ENCODE assay signal across 8 cellular contexts in the genomic region with DNA sequence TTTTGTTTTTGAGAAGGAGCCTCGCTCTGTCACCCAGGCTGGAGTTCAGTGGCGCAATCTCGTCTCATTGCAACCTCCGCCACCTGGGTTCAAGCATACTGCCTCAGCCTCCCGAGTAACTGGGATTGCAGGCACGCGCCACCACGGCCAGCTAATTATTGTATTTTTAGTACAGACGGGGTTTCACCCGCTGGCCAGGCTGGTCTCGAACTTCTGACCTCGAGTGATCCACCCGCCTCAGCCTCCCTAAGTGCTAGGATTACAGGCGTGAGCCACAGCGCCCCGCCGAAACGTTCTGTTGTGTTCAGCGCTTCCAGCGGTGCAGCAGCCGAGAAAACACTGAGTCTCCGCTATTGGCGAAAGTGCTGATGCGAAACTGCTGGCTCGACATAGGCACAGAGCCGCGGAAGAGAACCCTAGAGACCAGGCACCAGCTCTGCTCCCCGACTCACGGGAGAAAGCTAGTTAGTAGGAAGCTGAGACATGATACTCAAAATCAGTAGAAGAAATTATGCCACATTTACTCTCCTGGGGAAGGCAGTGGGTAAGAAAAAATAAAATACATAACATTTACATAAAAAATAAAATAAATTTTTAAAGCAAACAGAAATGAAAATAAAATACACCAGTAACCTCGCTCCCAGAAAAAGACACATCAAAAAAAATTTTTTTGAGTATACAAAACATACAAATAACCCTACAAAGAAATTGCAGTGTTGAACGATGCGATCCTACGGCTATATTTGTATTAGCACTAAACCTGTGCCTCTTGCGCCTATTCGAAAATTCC. TPM values are rescaled to one million over a fixed set of nuclear protein-coding genes. Genes with fewer than 3 reads are reported as not detected.
DNase-seq lines count a peak whose midpoint lies in the region; ATAC-seq and TF ChIP-seq lines count a peak whose summit lies in the region.

No MANE protein-coding gene starts in this region.

- H3K27me3 Mint-ChIP-seq in T-cell, result no peaks in the 10 kb centered on the region

- TF ChIP-seq POLR2A in adrenal gland (IDR thresholded peaks at IDR 0.05), result peak; percentile 76 to 77

- H3K4me3 ChIP-seq in GM12875 (ENCODE audit: low read depth, low read length), result peak overlapping the region; percentile 72
- H3K4me3 ChIP-seq in adrenal gland, result peak overlapping the region in 3 of 4 donors; percentile 23 to 60 (median 38)
- H3K4me3 ChIP-seq in right cardiac atrium (ENCODE audit: low read length), result peak overlapping the region; percentile 81

- intact Hi-C loops in adrenal gland (cut with DNase I) (no loop called here), right cardiac atrium (cut with DNase I) (no loop called here)

- H3K27me3 ChIP-seq in adrenal gland (no peaks in the 10 kb centered on the region), right cardiac atrium (ENCODE audit: control insufficient read depth, insufficient read depth) (no peaks in the 10 kb centered on the region)

- POLR2A ChIA-PET in T-cell (lab: Charles Lee), result interaction anchor here (0.6 to 4.7 kb wide), 19 partner anchors 10 to 305 kb away, joined by 3 to 128 read pairs (median 7); partner anchors contain the start of genes HMGCS1 (in 1 of the 2) and ZNF131 (in 1 of the 2)

- H3K27ac ChIP-seq in adrenal gland (peak overlapping the region; percentile 55 to 94 (median 85)), right cardiac atrium (ENCODE audit: low read length) (peak overlapping the region; percentile 99)

- H3K36me3 Mint-ChIP-seq in T-cell, result no peaks in the 10 kb centered on the region

- TF ChIP-seq CTCF in GM12875 (IDR thresholded peaks at IDR 0.05; ENCODE audit: borderline replicate concordance, insufficient read depth, low read depth, low read length) (no peak), adrenal gland (IDR thresholded peaks at IDR 0.05) (peak in 2 of 6 experiments; percentile 5 to 7)

- peaks cover 40 to 51% (median 42%) of the 10 kb centered on the region in 3 donors for H3K4me1 Mint-ChIP-seq in T-cell

- no peaks in the 10 kb centered on the region for H3K9me3 Mint-ChIP-seq in T-cell

- peak overlapping the region; percentile 85 to 87 (median 85) for H3K4me3 Mint-ChIP-seq in T-cell

- peak overlapping the region; percentile 96 to 99 for H3K27ac Mint-ChIP-seq in T-cell

- ATAC-seq in HG02852 (IDR thresholded peaks at IDR 0.05; ENCODE audit: unreplicated experiment) (peak; percentile 36), T-cell (replicated peaks in 1 of 4) (peak; percentile 65 to 72 (median 71)), right cardiac atrium (peak; percentile 90 to 92)

- CTCF ChIA-PET in T-cell (lab: Charles Lee), result interaction anchor here (0.7 to 4.9 kb wide), 18 partner anchors 9 to 476 kb away, joined by 3 to 97 read pairs (median 8); partner anchors contain the start of gene TMEM267 (in 1 of the 2)

- peaks cover 0 to 6% of the 10 kb centered on the region in 2 donors for H3K4me1 ChIP-seq in adrenal gland (replicated peaks in 1 of 2)
- no peaks in the 10 kb centered on the region for H3K4me1 ChIP-seq in right cardiac atrium (ENCODE audit: control insufficient read depth, insufficient read depth, low read length)

- H3K9me3 ChIP-seq in adrenal gland (replicated peaks in 1 of 3) (no peaks in the 10 kb centered on the region), right cardiac atrium (ENCODE audit: control insufficient read depth, low read length) (peaks cover 4% of the 10 kb centered on the region)

- H3K36me3 ChIP-seq in adrenal gland (replicated peaks in 1 of 2), result no peaks in the 10 kb centered on the region

- DNase-seq in NCI-H1694 (lab: John Stamatoyannopoulos, UW), result peak; percentile 94
- peak; percentile 83 to 94 (median 90) for DNase-seq in T-cell
- peak; percentile 85 to 92 (median 89) for DNase-seq in adrenal gland
- peak; percentile 88 to 93 (median 93) for DNase-seq in right cardiac atrium
- peak; percentile 91 for DNase-seq in retina
- DNase-seq in cerebellum (ENCODE audit: low spot score), result no peak

- WGBS in adrenal gland, 4 donors, result 5 to 9% (median 8%) methylated on average over 23 to 35 of the region's 35 CpGs
- WGBS in right cardiac atrium, result 6% methylated on average over 35 of the region's 35 CpGs

RNA-seq across cellular contexts. Expression of gene ANXA2R, which starts 31.6 kb away (rescaled TPM):
- total RNA-seq in T-cell, result 10 to 100 TPM; 47.8 to 64.1 (median 53.1) TPM
- total RNA-seq in adrenal gland, result 1 to 10 TPM in 7 of 8 donors, under 1 TPM in 1; 0.30 to 3.7 (median 2.8) TPM
- polyA plus RNA-seq in adrenal gland, result 1 to 10 TPM in 2 of 3 donors, under 1 TPM in 1; 0.55 to 5.2 (median 3.5) TPM
- 1 to 10 TPM in 3 of 4 donors, under 1 TPM in 1; 0.95 to 1.9 (median 1.4) TPM for total RNA-seq in right cardiac atrium
- polyA plus RNA-seq in right cardiac atrium, result 1.4 TPM
- 2.9 TPM for total RNA-seq in cerebellum

Comparison
In these comparisons a context has a peak if more than half of its experiments do, and no peak if none do; other contexts are left out.
1. ATAC-seq: peak in every context shown above with its lines; median percentile 91 in right cardiac atrium; 71 in T-cell; 36 in HG02852.
2. RNA of gene ANXA2R, which starts 31.6 kb away (total RNA-seq): 47.8 to 64.1 TPM in T-cell; 2.9 TPM in cerebellum (single experiment), 0.30 to 3.7 TPM in adrenal gland and 0.95 to 1.9 TPM in right cardiac atrium; every median in the first group is over 10 times any median in the second.
3. Peak in every context shown above with its lines, with median percentiles within 50 percentile points of each other: H3K4me3 ChIP-seq.